1 cellular context compared by ENCODE assay signal in genomic region chr10:103474077-103474476, GRCh38.
TF ChIP-seq lines count a peak whose summit lies in the region.

No MANE protein-coding gene starts in this region.

TF ChIP-seq in H1, 55 proteins besides CTCF, POLR2A, EP300 and RAD21:
- TF ChIP-seq TCF12 (IDR thresholded peaks at IDR 0.05; ENCODE audit: low read depth, low read length) (no peak), NANOG (IDR thresholded peaks at IDR 0.05; ENCODE audit: insufficient read depth, low read depth, low read length, poor library complexity, severe bottlenecking) (no peak), RBBP5 (IDR thresholded peaks at IDR 0.05; ENCODE audit: borderline replicate concordance, low read depth, low read length) (no peak), SP2 (IDR thresholded peaks at IDR 0.05; ENCODE audit: low read length) (no peak), HDAC2 (IDR thresholded peaks at IDR 0.05; ENCODE audit: borderline replicate concordance in 1 of 2, low read depth in 2 of 2, low read length in 2 of 2) (no peak), KDM5A (IDR thresholded peaks at IDR 0.05; ENCODE audit: low read length) (no peak), GABPA (IDR thresholded peaks at IDR 0.05; ENCODE audit: borderline replicate concordance, insufficient read depth, low read length) (no peak), POLR2AphosphoS5 (IDR thresholded peaks at IDR 0.05; ENCODE audit: low read depth, low read length) (no peak), SIN3A (conservative IDR thresholded peaks at IDR 0.05 in 1 of 2, IDR thresholded peaks at IDR 0.05 in 1 of 2; ENCODE audit: low read depth in 1 of 2, low read length in 2 of 2) (no peak), TAF1 (IDR thresholded peaks at IDR 0.05; ENCODE audit: low read depth, low read length) (no peak), GTF2F1 (IDR thresholded peaks at IDR 0.05; ENCODE audit: borderline replicate concordance, low read depth, low read length) (no peak), MAFK (IDR thresholded peaks at IDR 0.05; ENCODE audit: low read depth, low read length) (no peak)
- TF ChIP-seq, protein P1, sequence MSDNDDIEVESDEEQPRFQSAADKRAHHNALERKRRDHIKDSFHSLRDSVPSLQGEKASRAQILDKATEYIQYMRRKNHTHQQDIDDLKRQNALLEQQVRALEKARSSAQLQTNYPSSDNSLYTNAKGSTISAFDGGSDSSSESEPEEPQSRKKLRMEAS (IDR thresholded peaks at IDR 0.05): no peak
TF ChIP-seq in H1: peak in this region for 0.
